ENCODE assay signal across 19 cellular contexts in genomic region chr7:125088555-125088954, GRCh38.
DNase-seq lines count a peak whose midpoint lies in the region; ATAC-seq and TF ChIP-seq lines count a peak whose summit lies in the region.
"Had no signal": no experiment of that assay in that cellular context is flagged by ENCODE, and none has a peak within 500 bp of the region (broad histone marks: within the 10 kb centered on the region; RNA-seq: fewer than 3 reads in every experiment).

No MANE protein-coding gene starts in this region.

- no peaks in the 10 kb centered on the region for H3K4me1 ChIP-seq in naive thymus-derived CD4-positive, alpha-beta T cell (ENCODE audit: control insufficient read depth in 2 of 2, insufficient read depth in 2 of 2, low read length in 2 of 2)
- H3K4me1 ChIP-seq: A549; BE2C; BLaER1 treated with 17β-estradiol and CSF1 and Interleukin-3, amounts not matched to agents 10 nM and 100 nM; Caco-2 had no signal

- no peak overlapping the region for H3K4me3 ChIP-seq in naive thymus-derived CD4-positive, alpha-beta T cell (ENCODE audit: low read length)
- H3K4me3 ChIP-seq: A549; BLaER1 treated with 17β-estradiol and CSF1 and Interleukin-3, amounts not matched to agents 10 nM and 100 nM; GM23338; HAP-1 had no signal

- no peaks in the 10 kb centered on the region for H3K27me3 Mint-ChIP-seq in T-helper 17 cell
- H3K27me3 Mint-ChIP-seq in naive thymus-derived CD4-positive, alpha-beta T cell: no peaks in the 10 kb centered on the region
- H3K27me3 Mint-ChIP-seq in CD4-positive, alpha-beta T cell: no peaks in the 10 kb centered on the region

- no peak overlapping the region for H3K4me3 Mint-ChIP-seq in T-helper 17 cell
- H3K4me3 Mint-ChIP-seq in naive thymus-derived CD4-positive, alpha-beta T cell: no peak overlapping the region
- no peak overlapping the region for H3K4me3 Mint-ChIP-seq in CD4-positive, alpha-beta T cell
- H3K4me3 Mint-ChIP-seq: CD8-positive, alpha-beta T cell; GM23338; HFFc6 had no signal

- peak; percentile 3 for DNase-seq in HPDE6-E6E7 (ENCODE audit: extremely low spot score)
- DNase-seq in T-helper 17 cell: no peak
- no peak for DNase-seq in epithelial cell of prostate (ENCODE audit: low read depth, low spot score)
- DNase-seq in NCI-H1048 (lab: John Stamatoyannopoulos, UW): no peak
- no peak for DNase-seq in naive thymus-derived CD4-positive, alpha-beta T cell
- no peak for DNase-seq in CD4-positive, alpha-beta T cell
- DNase-seq: 8988T; ACHN; AML-193; BE2C; Caco-2; CD8-positive, alpha-beta T cell; DMS153; DND-41; HFFc6 had no signal

- peak overlapping the region; percentile 41 for H3K27ac Mint-ChIP-seq in T-helper 17 cell
- H3K27ac Mint-ChIP-seq in naive thymus-derived CD4-positive, alpha-beta T cell: no peak overlapping the region
- H3K27ac Mint-ChIP-seq in CD4-positive, alpha-beta T cell: no peak overlapping the region
- H3K27ac Mint-ChIP-seq: CD8-positive, alpha-beta T cell; GM23338; HFFc6 had no signal

- no peak for ATAC-seq in T-helper 17 cell
- no peak for ATAC-seq in naive thymus-derived CD4-positive, alpha-beta T cell
- no peak for ATAC-seq in CD4-positive, alpha-beta T cell (ENCODE audit: poor library complexity)
- ATAC-seq: A549; CD8-positive, alpha-beta T cell; GM23338 had no signal

- no peak for TF ChIP-seq CTCF in CD4-positive, alpha-beta T cell (IDR thresholded peaks at IDR 0.05)

- CTCF ChIA-PET in naive thymus-derived CD4-positive, alpha-beta T cell (lab: Charles Lee): no interaction called here
- CTCF ChIA-PET in CD4-positive, alpha-beta T cell (lab: Charles Lee): no interaction called here

- POLR2A ChIA-PET in naive thymus-derived CD4-positive, alpha-beta T cell (lab: Charles Lee): no interaction called here
- POLR2A ChIA-PET in CD4-positive, alpha-beta T cell (lab: Charles Lee): no interaction called here

- H3K27ac ChIP-seq in epithelial cell of prostate: peak overlapping the region; percentile 72
- H3K27ac ChIP-seq in naive thymus-derived CD4-positive, alpha-beta T cell (ENCODE audit: low read depth, low read length): no peak overlapping the region
- no peak overlapping the region for H3K27ac ChIP-seq in CD4-positive, alpha-beta T cell (ENCODE audit: low read depth, low read length)
- H3K27ac ChIP-seq: A549; BLaER1 treated with 17β-estradiol and CSF1 and Interleukin-3, amounts not matched to agents 10 nM and 100 nM had no signal

- no peaks in the 10 kb centered on the region for H3K36me3 Mint-ChIP-seq in T-helper 17 cell (ENCODE audit: low read depth)
- H3K36me3 Mint-ChIP-seq in naive thymus-derived CD4-positive, alpha-beta T cell: no peaks in the 10 kb centered on the region
- H3K36me3 Mint-ChIP-seq in CD4-positive, alpha-beta T cell (ENCODE audit: low read depth): no peaks in the 10 kb centered on the region
- H3K36me3 Mint-ChIP-seq: CD8-positive, alpha-beta T cell had no signal

- H3K27me3 ChIP-seq in naive thymus-derived CD4-positive, alpha-beta T cell (ENCODE audit: control insufficient read depth in 2 of 2, insufficient read depth in 2 of 2, low read length in 2 of 2): no peaks in the 10 kb centered on the region
- no peaks in the 10 kb centered on the region for H3K27me3 ChIP-seq in CD4-positive, alpha-beta T cell (ENCODE audit: control insufficient read depth, insufficient read depth, low read length)
- H3K27me3 ChIP-seq: BE2C; BLaER1 treated with 17β-estradiol and CSF1 and Interleukin-3, amounts not matched to agents 10 nM and 100 nM had no signal

- H3K9me3 Mint-ChIP-seq in naive thymus-derived CD4-positive, alpha-beta T cell: no peaks in the 10 kb centered on the region
- no peaks in the 10 kb centered on the region for H3K9me3 Mint-ChIP-seq in CD4-positive, alpha-beta T cell
- H3K9me3 Mint-ChIP-seq: CD8-positive, alpha-beta T cell; GM23338 had no signal

- no peaks in the 10 kb centered on the region for H3K9me3 ChIP-seq in T-helper 17 cell (ENCODE audit: control insufficient read depth, low read length, poor library complexity, severe bottlenecking)
- no peaks in the 10 kb centered on the region for H3K9me3 ChIP-seq in naive thymus-derived CD4-positive, alpha-beta T cell (ENCODE audit: control insufficient read depth in 2 of 3, low read length in 3 of 3)
- H3K9me3 ChIP-seq in CD4-positive, alpha-beta T cell (ENCODE audit: control insufficient read depth, low read length): no peaks in the 10 kb centered on the region
- H3K9me3 ChIP-seq: A549; BE2C; BLaER1 treated with 17β-estradiol and CSF1 and Interleukin-3, amounts not matched to agents 10 nM and 100 nM; Caco-2; HAP-1 had no signal

- H3K4me1 Mint-ChIP-seq in T-helper 17 cell: no peaks in the 10 kb centered on the region
- no peaks in the 10 kb centered on the region for H3K4me1 Mint-ChIP-seq in naive thymus-derived CD4-positive, alpha-beta T cell
- H3K4me1 Mint-ChIP-seq in CD4-positive, alpha-beta T cell (ENCODE audit: low read depth): no peaks in the 10 kb centered on the region

- intact Hi-C loops in naive thymus-derived CD4-positive, alpha-beta T cell (cut with micrococcal nuclease): no loop called here
- intact Hi-C loops in CD4-positive, alpha-beta T cell (cut with DNase I, micrococcal nuclease): no loop called here

- H3K36me3 ChIP-seq in naive thymus-derived CD4-positive, alpha-beta T cell (ENCODE audit: control insufficient read depth in 2 of 3, insufficient read depth in 3 of 3, low read length in 3 of 3): no peaks in the 10 kb centered on the region
- H3K36me3 ChIP-seq: BE2C; BLaER1 treated with 17β-estradiol and CSF1 and Interleukin-3, amounts not matched to agents 10 nM and 100 nM; HAP-1 had no signal
